ENCODE assay signal across 10 cellular contexts in genomic region chr3:38627956-38628355, GRCh38. TPM values are rescaled to one million over a fixed set of nuclear protein-coding genes. Genes with fewer than 3 reads are reported as not detected.
DNase-seq lines count a peak whose midpoint lies in the region; TF ChIP-seq lines count a peak whose summit lies in the region.
"Had no signal": no experiment of that assay in that cellular context is flagged by ENCODE, and none has a peak within 500 bp of the region (broad histone marks: within the 10 kb centered on the region; RNA-seq: fewer than 3 reads in every experiment).

No MANE protein-coding gene starts in this region.

- H3K4me1 Mint-ChIP-seq in HFFc6 (ENCODE audit: low read depth): peaks cover 7% of the 10 kb centered on the region; the same call in 1 of the 2 replicates
- no peaks in the 10 kb centered on the region for H3K4me1 Mint-ChIP-seq in activated CD4-positive, alpha-beta memory T cell treated with anti-CD3 and anti-CD28 coated beads, Interleukin-2, amount 10 ng/mL, durations not matched to agents 7 days and 5 days
- H3K4me1 Mint-ChIP-seq: CD4-positive, alpha-beta memory T cell had no signal

- H3K79me1 ChIP-seq in mesenchymal stem cell (replicated peaks; ENCODE audit: low read length, poor library complexity, severe bottlenecking): no peaks in the 10 kb centered on the region

- H2BK120ac ChIP-seq in mesenchymal stem cell (ENCODE audit: low read depth, low read length): no peak overlapping the region

- no peak overlapping the region for H2AFZ ChIP-seq in mesenchymal stem cell (ENCODE audit: low read depth, low read length)

- H3K18ac ChIP-seq in mesenchymal stem cell (ENCODE audit: low read depth in 1 of 2, low read length in 2 of 2): no peak overlapping the region

- no peak overlapping the region for H4K91ac ChIP-seq in mesenchymal stem cell (ENCODE audit: low read length)

- H3K14ac ChIP-seq in mesenchymal stem cell (ENCODE audit: low read length in 2 of 2): no peak overlapping the region

- no peak overlapping the region for H4K8ac ChIP-seq in mesenchymal stem cell (ENCODE audit: low read length)

- peaks cover 4% of the 10 kb centered on the region for H3K4me1 ChIP-seq in mesenchymal stem cell (ENCODE audit: control insufficient read depth, insufficient read depth, low read depth, low read length)

- CTCF ChIA-PET in activated CD4-positive, alpha-beta memory T cell treated with anti-CD3 and anti-CD28 coated beads, Interleukin-2, amount 10 ng/mL, durations not matched to agents 7 days and 5 days (lab: Charles Lee): interaction anchor here (1.0 kb wide), 1 partner anchor 107 kb away, joined by 3 read pairs; no protein-coding TSS in a partner anchor

- H3K9ac ChIP-seq in mesenchymal stem cell (ENCODE audit: low read length): no peak overlapping the region

- no peak overlapping the region for H3K4me3 ChIP-seq in mesenchymal stem cell (ENCODE audit: insufficient read depth in 1 of 2, low read depth in 1 of 2, low read length in 2 of 2)

- H2BK12ac ChIP-seq in mesenchymal stem cell (ENCODE audit: low read length in 2 of 2): no peak overlapping the region

- H3K36me3 Mint-ChIP-seq in HFFc6 (ENCODE audit: low read depth): no peaks in the 10 kb centered on the region
- H3K36me3 Mint-ChIP-seq in activated CD4-positive, alpha-beta memory T cell treated with anti-CD3 and anti-CD28 coated beads, Interleukin-2, amount 10 ng/mL, durations not matched to agents 7 days and 5 days (ENCODE audit: low read depth): no peaks in the 10 kb centered on the region
- H3K36me3 Mint-ChIP-seq: CD4-positive, alpha-beta memory T cell had no signal

- TF ChIP-seq CTCF in HFFc6 (IDR thresholded peaks at IDR 0.05): peak; percentile 71

- H3K9me3 ChIP-seq in mesenchymal stem cell (ENCODE audit: control insufficient read depth, low read length): no peaks in the 10 kb centered on the region

- H3K36me3 ChIP-seq in mesenchymal stem cell (ENCODE audit: control insufficient read depth in 1 of 2, insufficient read depth in 2 of 2, low read depth in 1 of 2, low read length in 2 of 2): no peaks in the 10 kb centered on the region

- no peak overlapping the region for H3K27ac Mint-ChIP-seq in HFFc6
- H3K27ac Mint-ChIP-seq in activated CD4-positive, alpha-beta memory T cell treated with anti-CD3 and anti-CD28 coated beads, Interleukin-2, amount 10 ng/mL, durations not matched to agents 7 days and 5 days: no peak overlapping the region
- H3K27ac Mint-ChIP-seq: CD4-positive, alpha-beta memory T cell had no signal

- H2BK5ac ChIP-seq in mesenchymal stem cell (ENCODE audit: low read depth, low read length, poor library complexity, severe bottlenecking): no peak overlapping the region

- peak; percentile 50 for DNase-seq in NCI-H82 (lab: John Stamatoyannopoulos, UW)
- no peak for DNase-seq in NCI-H82 treated with DMSO at 0.1 percent for 48 hours (lab: John Stamatoyannopoulos, UW; ENCODE audit: unreplicated experiment)
- DNase-seq in HFFc6: no peak
- peak; percentile 26 for DNase-seq in activated CD4-positive, alpha-beta memory T cell treated with anti-CD3 and anti-CD28 coated beads, Interleukin-2, amount 10 ng/mL, durations not matched to agents 7 days and 5 days
- peak; percentile 54 for DNase-seq in left kidney (ENCODE audit: low read depth, low spot score)
- no peak for DNase-seq in mesenchymal stem cell
- DNase-seq in T-helper 9 cell: no peak
- DNase-seq in AML-193 (lab: John Stamatoyannopoulos, UW): no peak
- DNase-seq: activated CD4-positive, CD25-positive, alpha-beta regulatory T cell; CD4-positive, alpha-beta memory T cell had no signal

- H3K27me3 Mint-ChIP-seq in HFFc6 (ENCODE audit: insufficient read depth): peaks cover 40% of the 10 kb centered on the region
- H3K27me3 Mint-ChIP-seq in activated CD4-positive, alpha-beta memory T cell treated with anti-CD3 and anti-CD28 coated beads, Interleukin-2, amount 10 ng/mL, durations not matched to agents 7 days and 5 days: no peaks in the 10 kb centered on the region
- H3K27me3 Mint-ChIP-seq: CD4-positive, alpha-beta memory T cell had no signal

- no peak overlapping the region for H2BK15ac ChIP-seq in mesenchymal stem cell (ENCODE audit: low read depth, poor library complexity, severe bottlenecking)

- no peak overlapping the region for H3K23ac ChIP-seq in mesenchymal stem cell (ENCODE audit: low read length in 2 of 2)

- no peak overlapping the region for H2AK5ac ChIP-seq in mesenchymal stem cell (ENCODE audit: low read length, severe bottlenecking)

- POLR2A ChIA-PET in activated CD4-positive, alpha-beta memory T cell treated with anti-CD3 and anti-CD28 coated beads, Interleukin-2, amount 10 ng/mL, durations not matched to agents 7 days and 5 days (lab: Charles Lee): no interaction called here

- H3K9me3 Mint-ChIP-seq in HFFc6: no peaks in the 10 kb centered on the region
- H3K9me3 Mint-ChIP-seq in activated CD4-positive, alpha-beta memory T cell treated with anti-CD3 and anti-CD28 coated beads, Interleukin-2, amount 10 ng/mL, durations not matched to agents 7 days and 5 days: no peaks in the 10 kb centered on the region
- H3K9me3 Mint-ChIP-seq: CD4-positive, alpha-beta memory T cell had no signal

- H3K27ac ChIP-seq in mesenchymal stem cell (ENCODE audit: low read length, poor library complexity, severe bottlenecking): no peak overlapping the region

- no peak overlapping the region for H3K4me3 Mint-ChIP-seq in HFFc6
- H3K4me3 Mint-ChIP-seq in activated CD4-positive, alpha-beta memory T cell treated with anti-CD3 and anti-CD28 coated beads, Interleukin-2, amount 10 ng/mL, durations not matched to agents 7 days and 5 days: no peak overlapping the region
- H3K4me3 Mint-ChIP-seq: CD4-positive, alpha-beta memory T cell had no signal

- peaks cover 7 to 50% of the 10 kb centered on the region in 2 experiments for H3K27me3 ChIP-seq in mesenchymal stem cell (ENCODE audit: control insufficient read depth in 1 of 2, insufficient read depth in 1 of 2, low read length in 2 of 2)

- 30% methylated on average over 4 of the region's 4 CpGs for WGBS in mesenchymal stem cell

- no peak overlapping the region for H3K4ac ChIP-seq in mesenchymal stem cell (ENCODE audit: low read depth in 1 of 2, low read length in 2 of 2)

- H3K4me2 ChIP-seq in mesenchymal stem cell (ENCODE audit: low read length, poor library complexity, severe bottlenecking): no peak overlapping the region

RNA-seq across cellular contexts. Expression of gene SCN5A, which starts 21.5 kb away (rescaled TPM):
- total RNA-seq in HFFc6 (2021; fragmentation: NEBNext Ultra II Directional; extraction: Animal tissue kit (Norgen Biotek cat#: 25700)): under 1 TPM in 3 of 6 experiments, not detected in 3; 0.05 to 0.46 (median 0.28) TPM
- under 1 TPM in 1 of 2 experiments, not detected in 1; 0.10 TPM for total RNA-seq in activated CD4-positive, alpha-beta memory T cell treated with anti-CD3 and anti-CD28 coated beads, Interleukin-2, amount 10 ng/mL, durations not matched to agents 7 days and 5 days
- polyA plus RNA-seq in mesenchymal stem cell (2013, experiment 1 of 2): 0.29 TPM
- 0.34 TPM for polyA plus RNA-seq in mesenchymal stem cell (2013, experiment 2 of 2)
- polyA plus RNA-seq: CD4-positive, alpha-beta memory T cell had no signal

Comparison
In these comparisons a context has a peak if more than half of its experiments do, and no peak if none do; other contexts are left out.
1. DNase-seq: peak in NCI-H82 (single experiment), activated CD4-positive, alpha-beta memory T cell treated with anti-CD3 and anti-CD28 coated beads, Interleukin-2, amount 10 ng/mL, durations not matched to agents 7 days and 5 days (single experiment) and left kidney (single experiment); none in NCI-H82 treated with DMSO at 0.1 percent for 48 hours (single experiment), HFFc6 (single experiment), mesenchymal stem cell (single experiment), T-helper 9 cell (single experiment) and AML-193 (0 of 2).